Comparison of ENCODE assay signal across 1 cellular context in genomic region chr11:118991486-118992038, GRCh38.
A peak's percentile ranks its signal among the peaks of the same experiment; 100 is the strongest.
TF ChIP-seq lines count a peak whose summit lies in the region.

No MANE protein-coding gene starts in this region.

TF ChIP-seq in K562, 482 proteins besides CTCF, POLR2A, EP300 and RAD21:
- 0 out of 2 replicates have a peak, but pooled peaks have one; percentile 29 for TF ChIP-seq POLR2G (IDR thresholded peaks at IDR 0.05; ENCODE audit: low read depth, low read length)
TF ChIP-seq in K562: peak in this region for 1; not testable (repeated sequence) for 481.
